ENCODE assay signal across 11 cellular contexts in genomic region chrX:132226169-132226568, GRCh38. TPM values are rescaled to one million over a fixed set of nuclear protein-coding genes. Genes with fewer than 3 reads are reported as not detected.
DNase-seq lines count a peak whose midpoint lies in the region; ATAC-seq, FAIRE-seq and TF ChIP-seq lines count a peak whose summit lies in the region.
"Had no signal": no experiment of that assay in that cellular context is flagged by ENCODE, and none has a peak within 500 bp of the region (broad histone marks: within the 10 kb centered on the region; RNA-seq: fewer than 3 reads in every experiment).

No MANE protein-coding gene starts in this region.

- no peaks in the 10 kb centered on the region for H3K4me1 Mint-ChIP-seq in astrocyte (ENCODE audit: low read depth, unreplicated experiment)
- H3K4me1 Mint-ChIP-seq in WTC11 = peaks cover 8% of the 10 kb centered on the region; the same call in 1 of the 2 replicates

- H3K4me3 ChIP-seq in DND-41 (ENCODE audit: low read depth in 1 of 2, low read length in 2 of 2) (no peak overlapping the region), astrocyte (ENCODE audit: insufficient read depth, low read depth, low read length) (no peak overlapping the region), liver (ENCODE audit: low read depth in 1 of 3, low read length in 3 of 3) (no peak overlapping the region)
- H3K4me3 ChIP-seq: spleen had no signal

- CTCF ChIA-PET in WTC11 (lab: Charles Lee) = interaction anchor here (0.6 to 2.1 kb wide), 9 partner anchors 67 to 405 kb away, joined by 3 to 25 read pairs (median 7); no protein-coding TSS in a partner anchor

- TF ChIP-seq CTCF in DND-41 (IDR thresholded peaks at IDR 0.05; ENCODE audit: borderline replicate concordance, extremely low read depth, low read length, poor library complexity, severe bottlenecking) (peak; percentile 49), astrocyte (IDR thresholded peaks at IDR 0.05; ENCODE audit: insufficient read depth, low read depth, low read length) (peak; percentile 30), liver (IDR thresholded peaks at IDR 0.05; ENCODE audit: low read depth, low read length, missing input control) (peak; percentile 43), omental fat pad (IDR thresholded peaks at IDR 0.05) (no peak), WTC11 (IDR thresholded peaks at IDR 0.05) (no peak)

- H4K20me1 ChIP-seq in DND-41 (ENCODE audit: insufficient read depth, low read length) (no peaks in the 10 kb centered on the region), astrocyte (ENCODE audit: insufficient read depth, low read length) (no peaks in the 10 kb centered on the region)

- 76% methylated on average over 4 of the region's 4 CpGs for WGBS in liver

- H3K9ac ChIP-seq in DND-41 (ENCODE audit: low read depth, low read length) (no peak overlapping the region), astrocyte (ENCODE audit: low read length) (no peak overlapping the region), liver (ENCODE audit: low read depth in 1 of 2, low read length in 2 of 2) (no peak overlapping the region)

- H3K36me3 ChIP-seq in DND-41 (ENCODE audit: insufficient read depth, low read length) = no peaks in the 10 kb centered on the region
- no peaks in the 10 kb centered on the region for H3K36me3 ChIP-seq in astrocyte (ENCODE audit: insufficient read depth, low read length)
- no peaks in the 10 kb centered on the region for H3K36me3 ChIP-seq in liver (ENCODE audit: control insufficient read depth in 4 of 4, insufficient read depth in 3 of 4, low read depth in 1 of 4, low read length in 3 of 4)
- H3K36me3 ChIP-seq: spleen had no signal

- H3K27me3 Mint-ChIP-seq in astrocyte (ENCODE audit: low read depth, unreplicated experiment) (no peaks in the 10 kb centered on the region), WTC11 (ENCODE audit: low read depth) (no peaks in the 10 kb centered on the region)
- H3K27me3 Mint-ChIP-seq: activated naive CD8-positive, alpha-beta T cell treated with anti-CD3 and anti-CD28 coated beads, Interleukin-2, amount 10 ng/mL, durations not matched to agents 7 days and 5 days had no signal

- H3K4me3 Mint-ChIP-seq in astrocyte (ENCODE audit: unreplicated experiment) (no peak overlapping the region), WTC11 (no peak overlapping the region)
- H3K4me3 Mint-ChIP-seq: activated naive CD8-positive, alpha-beta T cell treated with anti-CD3 and anti-CD28 coated beads, Interleukin-2, amount 10 ng/mL, durations not matched to agents 7 days and 5 days had no signal

- H3K36me3 Mint-ChIP-seq in astrocyte (ENCODE audit: low read depth, unreplicated experiment) = no peaks in the 10 kb centered on the region
- no peaks in the 10 kb centered on the region for H3K36me3 Mint-ChIP-seq in WTC11
- H3K36me3 Mint-ChIP-seq: activated naive CD8-positive, alpha-beta T cell treated with anti-CD3 and anti-CD28 coated beads, Interleukin-2, amount 10 ng/mL, durations not matched to agents 7 days and 5 days had no signal

- peak; percentile 58 to 68 for TF ChIP-seq RAD21 in liver (IDR thresholded peaks at IDR 0.05)

- H3K27ac Mint-ChIP-seq in astrocyte (ENCODE audit: unreplicated experiment) (no peak overlapping the region), WTC11 (no peak overlapping the region)
- H3K27ac Mint-ChIP-seq: activated naive CD8-positive, alpha-beta T cell treated with anti-CD3 and anti-CD28 coated beads, Interleukin-2, amount 10 ng/mL, durations not matched to agents 7 days and 5 days had no signal

- H3K9me3 Mint-ChIP-seq in astrocyte (ENCODE audit: unreplicated experiment) (no peaks in the 10 kb centered on the region), WTC11 (no peaks in the 10 kb centered on the region)
- H3K9me3 Mint-ChIP-seq: activated naive CD8-positive, alpha-beta T cell treated with anti-CD3 and anti-CD28 coated beads, Interleukin-2, amount 10 ng/mL, durations not matched to agents 7 days and 5 days had no signal

- H2AFZ ChIP-seq in DND-41 (ENCODE audit: low read depth, low read length) (no peak overlapping the region), astrocyte (ENCODE audit: low read depth, low read length) (no peak overlapping the region)

- H3K27me3 ChIP-seq in DND-41 (ENCODE audit: insufficient read depth, low read length, poor library complexity) = no peaks in the 10 kb centered on the region
- H3K27me3 ChIP-seq in astrocyte (ENCODE audit: insufficient read depth, low read length) = no peaks in the 10 kb centered on the region
- H3K27me3 ChIP-seq in liver (ENCODE audit: control insufficient read depth in 4 of 4, insufficient read depth in 4 of 4, low read length in 3 of 4) = no peaks in the 10 kb centered on the region

- H3K4me2 ChIP-seq in DND-41 (ENCODE audit: insufficient read depth, low read length) (no peak overlapping the region), astrocyte (ENCODE audit: low read length) (no peak overlapping the region)

- POLR2A ChIA-PET in WTC11 (lab: Charles Lee) = no interaction called here

- FAIRE-seq in astrocyte (lab: Jason Lieb, UNC) = no peak
- FAIRE-seq: GM12892 had no signal

- H3K27ac ChIP-seq in DND-41 (ENCODE audit: low read length) (no peak overlapping the region), astrocyte (ENCODE audit: low read depth, low read length) (no peak overlapping the region), liver (ENCODE audit: low read depth in 1 of 2, low read length in 2 of 2) (no peak overlapping the region)
- H3K27ac ChIP-seq: spleen had no signal

- H3K4me1 ChIP-seq in DND-41 (ENCODE audit: insufficient read depth, low read length) (no peaks in the 10 kb centered on the region), astrocyte (ENCODE audit: insufficient read depth, low read length) (no peaks in the 10 kb centered on the region), liver (ENCODE audit: control insufficient read depth in 4 of 4, insufficient read depth in 4 of 4, low read length in 3 of 4) (peaks cover 0 to 5% (median under 1%) of the 10 kb centered on the region in 4 donors)
- H3K4me1 ChIP-seq: spleen had no signal

- H3K79me2 ChIP-seq in DND-41 (ENCODE audit: insufficient read depth, low read length) = no peaks in the 10 kb centered on the region
- no peaks in the 10 kb centered on the region for H3K79me2 ChIP-seq in astrocyte (ENCODE audit: insufficient read depth, low read length)

- DNase-seq in DND-41 (no peak), HT-29 (ENCODE audit: low spot score) (peak; percentile 33), astrocyte (ENCODE audit: low read depth) (no peak), omental fat pad (ENCODE audit: low spot score) (no peak), WTC11 (ENCODE audit: low spot score) (no peak)
- DNase-seq: activated naive CD8-positive, alpha-beta T cell treated with anti-CD3 and anti-CD28 coated beads, Interleukin-2, amount 10 ng/mL, durations not matched to agents 7 days and 5 days; spleen had no signal

- ATAC-seq in DND-41 (ENCODE audit: insufficient read depth, low read depth) = no peak
- ATAC-seq in HG02763 (IDR thresholded peaks at IDR 0.05; ENCODE audit: unreplicated experiment) = no peak
- no peak for ATAC-seq in omental fat pad (ENCODE audit: low FRiP score)
- ATAC-seq in HG03439 (IDR thresholded peaks at IDR 0.05; ENCODE audit: unreplicated experiment) = no peak
- ATAC-seq in WTC11 = no peak

- H3K9me3 ChIP-seq in DND-41 (ENCODE audit: insufficient read depth, low read length, severe bottlenecking) = no peaks in the 10 kb centered on the region
- no peaks in the 10 kb centered on the region for H3K9me3 ChIP-seq in astrocyte (ENCODE audit: insufficient read depth, low read depth, low read length)
- H3K9me3 ChIP-seq in liver (ENCODE audit: control insufficient read depth in 4 of 4, low read length in 3 of 4) = no peaks in the 10 kb centered on the region
- H3K9me3 ChIP-seq: spleen had no signal

TF ChIP-seq in liver, 16 proteins besides CTCF, POLR2A, EP300 and RAD21:
- TF ChIP-seq FOXA2 (IDR thresholded peaks at IDR 0.05) = no peak
- TF ChIP-seq YY1 (IDR thresholded peaks at IDR 0.05) = no peak

TF ChIP-seq in WTC11, 78 proteins besides CTCF, POLR2A, EP300 and RAD21:
- TF ChIP-seq PRRX2 (CRISPR knock-in tag; IDR thresholded peaks at IDR 0.05) = no peak
- TF ChIP-seq FOXJ3 (CRISPR knock-in tag; IDR thresholded peaks at IDR 0.05; ENCODE audit: borderline replicate concordance) = no peak
- no peak for TF ChIP-seq SMAD3 (CRISPR knock-in tag; IDR thresholded peaks at IDR 0.05; ENCODE audit: borderline replicate concordance)
- TF ChIP-seq ELF4 (CRISPR knock-in tag; IDR thresholded peaks at IDR 0.05; ENCODE audit: low read depth) = no peak
- TF ChIP-seq, protein P1, sequence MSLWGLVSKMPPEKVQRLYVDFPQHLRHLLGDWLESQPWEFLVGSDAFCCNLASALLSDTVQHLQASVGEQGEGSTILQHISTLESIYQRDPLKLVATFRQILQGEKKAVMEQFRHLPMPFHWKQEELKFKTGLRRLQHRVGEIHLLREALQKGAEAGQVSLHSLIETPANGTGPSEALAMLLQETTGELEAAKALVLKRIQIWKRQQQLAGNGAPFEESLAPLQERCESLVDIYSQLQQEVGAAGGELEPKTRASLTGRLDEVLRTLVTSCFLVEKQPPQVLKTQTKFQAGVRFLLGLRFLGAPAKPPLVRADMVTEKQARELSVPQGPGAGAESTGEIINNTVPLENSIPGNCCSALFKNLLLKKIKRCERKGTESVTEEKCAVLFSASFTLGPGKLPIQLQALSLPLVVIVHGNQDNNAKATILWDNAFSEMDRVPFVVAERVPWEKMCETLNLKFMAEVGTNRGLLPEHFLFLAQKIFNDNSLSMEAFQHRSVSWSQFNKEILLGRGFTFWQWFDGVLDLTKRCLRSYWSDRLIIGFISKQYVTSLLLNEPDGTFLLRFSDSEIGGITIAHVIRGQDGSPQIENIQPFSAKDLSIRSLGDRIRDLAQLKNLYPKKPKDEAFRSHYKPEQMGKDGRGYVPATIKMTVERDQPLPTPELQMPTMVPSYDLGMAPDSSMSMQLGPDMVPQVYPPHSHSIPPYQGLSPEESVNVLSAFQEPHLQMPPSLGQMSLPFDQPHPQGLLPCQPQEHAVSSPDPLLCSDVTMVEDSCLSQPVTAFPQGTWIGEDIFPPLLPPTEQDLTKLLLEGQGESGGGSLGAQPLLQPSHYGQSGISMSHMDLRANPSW (CRISPR knock-in tag; conservative IDR thresholded peaks at IDR 0.05; ENCODE audit: low read depth) = no peak
- TF ChIP-seq TEAD1 (CRISPR knock-in tag; IDR thresholded peaks at IDR 0.05) = no peak

RNA-seq across cellular contexts. Expression of gene RAP2C, which starts 6.9 kb away (rescaled TPM):
- 12.7 and 152 TPM in 2 replicates for total RNA-seq in HT-29 (2014; rRNA removed; shearing (Covaris generic))
- total RNA-seq in astrocyte (29.0 and 31.2 TPM in 2 replicates), liver (10 to 100 TPM; 19.7 to 35.3 TPM), omental fat pad (10 to 100 TPM; 18.0 to 24.3 (median 20.4) TPM), WTC11 (2021) (20.5 to 25.2 TPM (median 25.0 TPM) in 3 replicates)
- polyA plus RNA-seq in liver = 10 to 100 TPM; 12.6 to 18.9 TPM

Comparison
In these comparisons a context has a peak if more than half of its experiments do, and no peak if none do; other contexts are left out.
1. CTCF ChIP-seq: peak in DND-41 (single experiment), astrocyte (single experiment) and liver (single experiment); none in omental fat pad (0 of 3) and WTC11 (single experiment).